In genomic region chr12:76030378-76031080, GRCh38 we compare ENCODE assay signal across 8 cellular contexts. TPM values are rescaled to one million over a fixed set of nuclear protein-coding genes. Genes with fewer than 3 reads are reported as not detected.
DNase-seq lines count a peak whose midpoint lies in the region; ATAC-seq lines count a peak whose summit lies in the region.

No MANE protein-coding gene starts in this region.

- peak overlapping the region; percentile 81 to 87 for H3K9ac ChIP-seq in duodenal mucosa (ENCODE audit: low read depth in 1 of 2, low read length in 2 of 2)

- ATAC-seq in GM18861 (IDR thresholded peaks at IDR 0.05; ENCODE audit: unreplicated experiment): peak; percentile 2
- no peak for ATAC-seq in GM18520 (IDR thresholded peaks at IDR 0.05; ENCODE audit: unreplicated experiment)

- peaks cover 23% of the 10 kb centered on the region for H3K27me3 Mint-ChIP-seq in activated CD4-positive, alpha-beta T cell treated with anti-CD3 and anti-CD28 coated beads, Interleukin-2, amount 10 ng/mL, durations not matched to agents 7 days and 5 days

- H3K27ac Mint-ChIP-seq in activated CD4-positive, alpha-beta T cell treated with anti-CD3 and anti-CD28 coated beads, Interleukin-2, amount 10 ng/mL, durations not matched to agents 7 days and 5 days: peak overlapping the region; percentile 91

- peaks cover 24% of the 10 kb centered on the region for H3K36me3 ChIP-seq in MG63
- H3K36me3 ChIP-seq in duodenal mucosa (ENCODE audit: control insufficient read depth in 1 of 2, insufficient read depth in 2 of 2, low read length in 2 of 2): no peaks in the 10 kb centered on the region

- H3K4me3 Mint-ChIP-seq in activated CD4-positive, alpha-beta T cell treated with anti-CD3 and anti-CD28 coated beads, Interleukin-2, amount 10 ng/mL, durations not matched to agents 7 days and 5 days: peak overlapping the region; percentile 85

- H3K4me1 Mint-ChIP-seq in activated CD4-positive, alpha-beta T cell treated with anti-CD3 and anti-CD28 coated beads, Interleukin-2, amount 10 ng/mL, durations not matched to agents 7 days and 5 days: peaks cover 28% of the 10 kb centered on the region

- H3K27ac ChIP-seq in duodenal mucosa (ENCODE audit: low read depth, low read length): peak overlapping the region; percentile 84

- CTCF ChIA-PET in activated CD4-positive, alpha-beta T cell treated with anti-CD3 and anti-CD28 coated beads, Interleukin-2, amount 10 ng/mL, durations not matched to agents 7 days and 5 days (lab: Charles Lee): interaction anchor here (0.6 to 2.7 kb wide), 18 partner anchors 10 to 391 kb away, joined by 3 to 22 read pairs (median 6); no protein-coding TSS in a partner anchor

- H3K27me3 ChIP-seq in MG63 (no peaks in the 10 kb centered on the region), duodenal mucosa (ENCODE audit: control insufficient read depth in 1 of 2, insufficient read depth in 2 of 2, low read length in 2 of 2) (no peaks in the 10 kb centered on the region)

- H3K9me3 ChIP-seq in MG63: no peaks in the 10 kb centered on the region
- H3K9me3 ChIP-seq in duodenal mucosa (ENCODE audit: control insufficient read depth in 1 of 2, low read length in 2 of 2): no peaks in the 10 kb centered on the region

- H3K4me1 ChIP-seq in duodenal mucosa (ENCODE audit: control insufficient read depth in 1 of 2, insufficient read depth in 2 of 2, low read length in 2 of 2): peaks cover 10 to 14% of the 10 kb centered on the region in 2 donors

- no peaks in the 10 kb centered on the region for H3K9me3 Mint-ChIP-seq in activated CD4-positive, alpha-beta T cell treated with anti-CD3 and anti-CD28 coated beads, Interleukin-2, amount 10 ng/mL, durations not matched to agents 7 days and 5 days

- peaks cover 5% of the 10 kb centered on the region for H3K36me3 Mint-ChIP-seq in activated CD4-positive, alpha-beta T cell treated with anti-CD3 and anti-CD28 coated beads, Interleukin-2, amount 10 ng/mL, durations not matched to agents 7 days and 5 days (ENCODE audit: low read depth)

- POLR2A ChIA-PET in activated CD4-positive, alpha-beta T cell treated with anti-CD3 and anti-CD28 coated beads, Interleukin-2, amount 10 ng/mL, durations not matched to agents 7 days and 5 days (lab: Charles Lee): interaction anchor here (0.6 to 2.9 kb wide), 7 partner anchors 10 to 528 kb away, joined by 3 to 13 read pairs (median 4); no protein-coding TSS in a partner anchor

- H3K4me3 ChIP-seq in MG63 (peak overlapping the region; percentile 86), duodenal mucosa (ENCODE audit: low read depth in 1 of 2, low read length in 2 of 2) (peak overlapping the region; percentile 79 to 94)

- peak; percentile 41 for DNase-seq in MG63
- DNase-seq in activated CD4-positive, alpha-beta T cell treated with anti-CD3 and anti-CD28 coated beads, Interleukin-2, amount 10 ng/mL, durations not matched to agents 7 days and 5 days: peak; percentile 56
- DNase-seq in medulla oblongata (ENCODE audit: extremely low spot score): peak; percentile 47
- DNase-seq in stimulated activated CD8-positive, alpha-beta memory T cell treated with anti-CD3 and anti-CD28 coated beads, Interleukin-4, amount 100 ng/mL, for 24 hours (ENCODE audit: low read depth): peak; percentile 44
- no peak for DNase-seq in OCI-M1 (lab: John Stamatoyannopoulos, UW)

RNA-seq across cellular contexts. Expression of gene PHLDA1, which starts 1.0 kb away (rescaled TPM):
- total RNA-seq in MG63 (2014; rRNA removed; shearing (Covaris generic); ENCODE audit: low replicate concordance): 13.5 and 13.8 TPM in 2 replicates
- total RNA-seq in activated CD4-positive, alpha-beta T cell treated with anti-CD3 and anti-CD28 coated beads, Interleukin-2, amount 10 ng/mL, durations not matched to agents 7 days and 5 days: 1 to 10 TPM; 3.8 to 3.9 TPM

RNA-seq across cellular contexts. Expression of gene NAP1L1, which starts 54.0 kb away (rescaled TPM):
- total RNA-seq in MG63 (2014; rRNA removed; shearing (Covaris generic); ENCODE audit: low replicate concordance): 645 and 1,086 TPM in 2 replicates
- total RNA-seq in activated CD4-positive, alpha-beta T cell treated with anti-CD3 and anti-CD28 coated beads, Interleukin-2, amount 10 ng/mL, durations not matched to agents 7 days and 5 days: 100 to 1,000 TPM; 460 to 538 TPM
